30 cellular contexts compared by ENCODE assay signal in genomic region chr12:132544498-132544897, GRCh38.
"Had no signal": no experiment of that assay in that cellular context is flagged by ENCODE, and none has a peak within 500 bp of the region (broad histone marks: within the 10 kb centered on the region; RNA-seq: fewer than 3 reads in every experiment).

No MANE protein-coding gene starts in this region.

- H3K4me2 ChIP-seq: hepatocyte, smooth muscle cell had no signal

- H2AFZ ChIP-seq: hepatocyte had no signal

- ATAC-seq: gastrocnemius medialis; left colon; stimulated activated memory B cell treated with anti-CD40 and anti-IgM and Interleukin-4, amounts not matched to agents 10 μg/mL and 1 μg/mL and 100 μg/mL, for 72 hours had no signal

- H3K9me3 ChIP-seq: gastrocnemius medialis, pancreas, prostate gland, sigmoid colon, upper lobe of right lung had no signal

- H3K79me2 ChIP-seq: hepatocyte had no signal

- H3K4me3 ChIP-seq: gastrocnemius medialis, hepatocyte, pancreas, prostate gland, sigmoid colon, smooth muscle cell, upper lobe of right lung had no signal

- H3K27ac ChIP-seq: gastrocnemius medialis, hepatocyte, pancreas, prostate gland, sigmoid colon, upper lobe of right lung, VCaP had no signal

- H3K4me1 ChIP-seq: gastrocnemius medialis, pancreas, prostate gland, sigmoid colon, upper lobe of right lung had no signal

- DNase-seq: activated CD4-positive, alpha-beta memory T cell treated with anti-CD3 and anti-CD28 coated beads for 36 hours; activated CD4-positive, alpha-beta T cell treated with anti-CD3 and anti-CD28 coated beads for 4 hours; activated CD8-positive, alpha-beta memory T cell treated with anti-CD3 and anti-CD28 coated beads, Interleukin-2, amount 50 U/mL, for 4 hours; activated effector memory CD4-positive, alpha-beta T cell treated with anti-CD3 and anti-CD28 coated beads, Interleukin-2, amount 50 U/mL, for 16 hours; activated naive CD4-positive, alpha-beta T cell treated with anti-CD3 and anti-CD28 coated beads for 36 hours; activated T-cell treated with anti-CD3 and anti-CD28 coated beads, Interleukin-2, amount 50 U/mL, for 1 hour; amniotic stem cell; central memory CD4-positive, alpha-beta T cell; effector CD8-positive, alpha-beta T cell; gastrocnemius medialis; kidney; left colon; mammary epithelial cell; pancreas; retina; sigmoid colon; stimulated activated CD4-positive, alpha-beta T cell treated with anti-CD3 and anti-CD28 coated beads, Interleukin-1b, Interleukin-23, amount 100 ng/mL, for 48 hours; stimulated activated CD4-positive, alpha-beta T cell treated with anti-CD3 and anti-CD28 coated beads, Interleukin-4, amount 100 ng/mL, for 4 hours; stimulated activated CD8-positive, alpha-beta memory T cell treated with anti-CD3 and anti-CD28 coated beads, Interleukin-4, amount 100 ng/mL, for 48 hours; stimulated activated naive CD8-positive, alpha-beta T cell treated with anti-CD3 and anti-CD28 coated beads, Interleukin-15, amount 100 ng/mL, for 72 hours; substantia nigra; T-helper 1 cell; upper lobe of right lung had no signal

- H3K36me3 ChIP-seq: prostate gland had no signal

- H3K27me3 ChIP-seq: gastrocnemius medialis, hepatocyte, pancreas, sigmoid colon, upper lobe of right lung had no signal

- FAIRE-seq: astrocyte, endometrium, kidney, pancreas had no signal
